14 cellular contexts compared by ENCODE assay signal in genomic region chr7:4191525-4191924, GRCh38.
A peak's percentile ranks its signal among the peaks of the same experiment; 100 is the strongest.
DNase-seq lines count a peak whose midpoint lies in the region; ATAC-seq and TF ChIP-seq lines count a peak whose summit lies in the region.
"Had no signal": no experiment of that assay in that cellular context is flagged by ENCODE, and none has a peak within 500 bp of the region (broad histone marks: within the 10 kb centered on the region; RNA-seq: fewer than 3 reads in every experiment).

No MANE protein-coding gene starts in this region.

- TF ChIP-seq CTCF in chondrocyte (IDR thresholded peaks at IDR 0.05), result no peak

- intact Hi-C loops in activated T-helper 1 cell treated with anti-CD3 and anti-CD28 coated beads, Interleukin-12 subunit alpha, Interleukin-12 subunit beta, Interleukin-2, Interleukin-4 antibody, amounts not matched to agents 30 ng/mL and 10 ng/mL and 1 ng/mL, durations not matched to agents 14 hours and 24 hours and 36 hours (cut with micrococcal nuclease), result no loop called here

- H3K27ac Mint-ChIP-seq in stimulated activated naive CD8-positive, alpha-beta T cell treated with anti-CD3 and anti-CD28 coated beads, Interleukin-15, amount 100 ng/mL, for 72 hours, result no peak overlapping the region
- no peak overlapping the region for H3K27ac Mint-ChIP-seq in chondrocyte (ENCODE audit: unreplicated experiment)
- H3K27ac Mint-ChIP-seq in natural killer cell treated with Interleukin-12 subunit alpha and Interleukin-12 subunit beta and Interleukin-15 and Interleukin-18, amount 100 ng/mL, for 72 hours, result no peak overlapping the region
- H3K27ac Mint-ChIP-seq in activated T-helper 1 cell treated with anti-CD3 and anti-CD28 coated beads, Interleukin-12 subunit alpha, Interleukin-12 subunit beta, Interleukin-2, Interleukin-4 antibody, amounts not matched to agents 30 ng/mL and 10 ng/mL and 1 ng/mL, durations not matched to agents 14 hours and 24 hours and 36 hours, result no peak overlapping the region
- H3K27ac Mint-ChIP-seq: CD4-positive, alpha-beta T cell had no signal

- H3K36me3 Mint-ChIP-seq in chondrocyte (ENCODE audit: low read depth), result peaks cover 3% of the 10 kb centered on the region
- H3K36me3 Mint-ChIP-seq in natural killer cell treated with Interleukin-12 subunit alpha and Interleukin-12 subunit beta and Interleukin-15 and Interleukin-18, amount 100 ng/mL, for 72 hours, result no peaks in the 10 kb centered on the region
- no peaks in the 10 kb centered on the region for H3K36me3 Mint-ChIP-seq in activated T-helper 1 cell treated with anti-CD3 and anti-CD28 coated beads, Interleukin-12 subunit alpha, Interleukin-12 subunit beta, Interleukin-2, Interleukin-4 antibody, amounts not matched to agents 30 ng/mL and 10 ng/mL and 1 ng/mL, durations not matched to agents 14 hours and 24 hours and 36 hours (ENCODE audit: low read depth)

- peak; percentile 42 for ATAC-seq in stimulated activated naive CD8-positive, alpha-beta T cell treated with anti-CD3 and anti-CD28 coated beads, Interleukin-15, amount 100 ng/mL, for 72 hours
- ATAC-seq in stimulated activated naive CD8-positive, alpha-beta T cell treated with anti-CD3 and anti-CD28 coated beads, Interleukin-15, Interleukin-2, amounts not matched to agents 100 U/mL and 50 U/mL, for 24 hours, result no peak
- peak; percentile 23 to 30 for ATAC-seq in natural killer cell treated with Interleukin-12 subunit alpha and Interleukin-12 subunit beta and Interleukin-15 and Interleukin-18, amount 100 ng/mL, for 72 hours
- ATAC-seq in GM21529 (IDR thresholded peaks at IDR 0.05; ENCODE audit: unreplicated experiment), result no peak

- H3K4me3 Mint-ChIP-seq in stimulated activated naive CD8-positive, alpha-beta T cell treated with anti-CD3 and anti-CD28 coated beads, Interleukin-15, amount 100 ng/mL, for 72 hours, result no peak overlapping the region
- H3K4me3 Mint-ChIP-seq in chondrocyte (ENCODE audit: unreplicated experiment), result no peak overlapping the region
- H3K4me3 Mint-ChIP-seq in natural killer cell treated with Interleukin-12 subunit alpha and Interleukin-12 subunit beta and Interleukin-15 and Interleukin-18, amount 100 ng/mL, for 72 hours, result no peak overlapping the region
- no peak overlapping the region for H3K4me3 Mint-ChIP-seq in activated T-helper 1 cell treated with anti-CD3 and anti-CD28 coated beads, Interleukin-12 subunit alpha, Interleukin-12 subunit beta, Interleukin-2, Interleukin-4 antibody, amounts not matched to agents 30 ng/mL and 10 ng/mL and 1 ng/mL, durations not matched to agents 14 hours and 24 hours and 36 hours
- H3K4me3 Mint-ChIP-seq: CD4-positive, alpha-beta T cell had no signal

- H3K4me1 Mint-ChIP-seq in stimulated activated naive CD8-positive, alpha-beta T cell treated with anti-CD3 and anti-CD28 coated beads, Interleukin-15, amount 100 ng/mL, for 72 hours, result no peaks in the 10 kb centered on the region
- no peaks in the 10 kb centered on the region for H3K4me1 Mint-ChIP-seq in chondrocyte (ENCODE audit: low read depth)
- H3K4me1 Mint-ChIP-seq in natural killer cell treated with Interleukin-12 subunit alpha and Interleukin-12 subunit beta and Interleukin-15 and Interleukin-18, amount 100 ng/mL, for 72 hours (ENCODE audit: low read depth in 2 of 2), result no peaks in the 10 kb centered on the region
- no peaks in the 10 kb centered on the region for H3K4me1 Mint-ChIP-seq in activated T-helper 1 cell treated with anti-CD3 and anti-CD28 coated beads, Interleukin-12 subunit alpha, Interleukin-12 subunit beta, Interleukin-2, Interleukin-4 antibody, amounts not matched to agents 30 ng/mL and 10 ng/mL and 1 ng/mL, durations not matched to agents 14 hours and 24 hours and 36 hours (ENCODE audit: low read depth)

- DNase-seq in stimulated activated naive CD8-positive, alpha-beta T cell treated with anti-CD3 and anti-CD28 coated beads, Interleukin-15, amount 100 ng/mL, for 72 hours, result no peak
- DNase-seq in stimulated activated naive CD8-positive, alpha-beta T cell treated with anti-CD3 and anti-CD28 coated beads, Interleukin-15, Interleukin-2, amounts not matched to agents 100 U/mL and 50 U/mL, for 24 hours, result no peak
- peak; percentile 72 for DNase-seq in chondrocyte (ENCODE audit: low spot score)
- DNase-seq in natural killer cell treated with Interleukin-12 subunit alpha and Interleukin-12 subunit beta and Interleukin-15 and Interleukin-18, amount 100 ng/mL, for 72 hours (ENCODE audit: low spot score), result no peak
- DNase-seq in activated T-helper 1 cell treated with anti-CD3 and anti-CD28 coated beads, Interleukin-12 subunit alpha, Interleukin-12 subunit beta, Interleukin-2, Interleukin-4 antibody, amounts not matched to agents 30 ng/mL and 10 ng/mL and 1 ng/mL, durations not matched to agents 14 hours and 24 hours and 36 hours (ENCODE audit: low spot score), result no peak
- no peak for DNase-seq in activated CD4-positive, alpha-beta T cell treated with anti-CD3 and anti-CD28 coated beads, Interleukin-2, amount 50 U/mL, for 48 hours
- DNase-seq: ACHN; BE2C; CD4-positive, alpha-beta T cell; DMS153; DMS79; GDM1; GOT3 had no signal

- H3K9me3 Mint-ChIP-seq in stimulated activated naive CD8-positive, alpha-beta T cell treated with anti-CD3 and anti-CD28 coated beads, Interleukin-15, amount 100 ng/mL, for 72 hours, result no peaks in the 10 kb centered on the region
- peaks cover 4% of the 10 kb centered on the region for H3K9me3 Mint-ChIP-seq in chondrocyte (ENCODE audit: low read depth)
- H3K9me3 Mint-ChIP-seq in natural killer cell treated with Interleukin-12 subunit alpha and Interleukin-12 subunit beta and Interleukin-15 and Interleukin-18, amount 100 ng/mL, for 72 hours, result no peaks in the 10 kb centered on the region
- H3K9me3 Mint-ChIP-seq in activated T-helper 1 cell treated with anti-CD3 and anti-CD28 coated beads, Interleukin-12 subunit alpha, Interleukin-12 subunit beta, Interleukin-2, Interleukin-4 antibody, amounts not matched to agents 30 ng/mL and 10 ng/mL and 1 ng/mL, durations not matched to agents 14 hours and 24 hours and 36 hours, result no peaks in the 10 kb centered on the region
- H3K9me3 Mint-ChIP-seq: CD4-positive, alpha-beta T cell had no signal

- H3K27me3 Mint-ChIP-seq in stimulated activated naive CD8-positive, alpha-beta T cell treated with anti-CD3 and anti-CD28 coated beads, Interleukin-15, amount 100 ng/mL, for 72 hours, result no peaks in the 10 kb centered on the region
- H3K27me3 Mint-ChIP-seq in chondrocyte (ENCODE audit: low read depth), result no peaks in the 10 kb centered on the region
- H3K27me3 Mint-ChIP-seq in natural killer cell treated with Interleukin-12 subunit alpha and Interleukin-12 subunit beta and Interleukin-15 and Interleukin-18, amount 100 ng/mL, for 72 hours, result peaks cover 0 to 2% of the 10 kb centered on the region in 2 donors
- H3K27me3 Mint-ChIP-seq in activated T-helper 1 cell treated with anti-CD3 and anti-CD28 coated beads, Interleukin-12 subunit alpha, Interleukin-12 subunit beta, Interleukin-2, Interleukin-4 antibody, amounts not matched to agents 30 ng/mL and 10 ng/mL and 1 ng/mL, durations not matched to agents 14 hours and 24 hours and 36 hours (ENCODE audit: insufficient read depth), result peaks cover 2% of the 10 kb centered on the region
- H3K27me3 Mint-ChIP-seq: CD4-positive, alpha-beta T cell had no signal

Comparison
In these comparisons a context has a peak if more than half of its experiments do, and no peak if none do; other contexts are left out.
1. ATAC-seq: peak in stimulated activated naive CD8-positive, alpha-beta T cell treated with anti-CD3 and anti-CD28 coated beads, Interleukin-15, amount 100 ng/mL, for 72 hours (single experiment) and natural killer cell treated with Interleukin-12 subunit alpha and Interleukin-12 subunit beta and Interleukin-15 and Interleukin-18, amount 100 ng/mL, for 72 hours (2 of 2); none in stimulated activated naive CD8-positive, alpha-beta T cell treated with anti-CD3 and anti-CD28 coated beads, Interleukin-15, Interleukin-2, amounts not matched to agents 100 U/mL and 50 U/mL, for 24 hours (single experiment) and GM21529 (single experiment).